8 cellular contexts compared by ENCODE assay signal in genomic region chr17:49677134-49677932, GRCh38.
DNase-seq lines count a peak whose midpoint lies in the region; ATAC-seq lines count a peak whose summit lies in the region.

No MANE protein-coding gene starts in this region.

- ATAC-seq in GM18873 (IDR thresholded peaks at IDR 0.05; ENCODE audit: low FRiP score, unreplicated experiment) (peak; percentile 22), HG03439 (IDR thresholded peaks at IDR 0.05; ENCODE audit: unreplicated experiment) (peak; percentile 52)

- H3K27ac ChIP-seq in ACC112 (ENCODE audit: low read depth, low read length) (peak overlapping the region; percentile 89), cingulate gyrus (ENCODE audit: low read depth, low read length) (peak overlapping the region; percentile 99), layer of hippocampus (ENCODE audit: low read depth, low read length) (peak overlapping the region; percentile 98)

- peaks cover 44% of the 10 kb centered on the region for H3K79me2 ChIP-seq in ACC112 (ENCODE audit: control insufficient read depth, insufficient read depth, low read length, unreplicated experiment)

- H3K4me1 ChIP-seq in ACC112 (ENCODE audit: control insufficient read depth, insufficient read depth, low read length, unreplicated experiment) = peaks cover 16% of the 10 kb centered on the region

- H3K4me3 ChIP-seq in ACC112 (ENCODE audit: low read depth, low read length) = peak overlapping the region; percentile 92

- H3K36me3 ChIP-seq in ACC112 (ENCODE audit: insufficient read depth, low read length) = peaks cover 11% of the 10 kb centered on the region; the same call in 1 of the 2 replicates

- peak overlapping the region; percentile 47 for H2AFZ ChIP-seq in ACC112 (ENCODE audit: low read length, unreplicated experiment)

- DNase-seq in NCI-H510A treated with DMSO at 0.1 percent for 48 hours (lab: John Stamatoyannopoulos, UW) = peak; percentile 93
- peak; percentile 96 to 99 for DNase-seq in activated CD4-positive, alpha-beta T cell treated with anti-CD3 and anti-CD28 coated beads for 4 hours
- peak; percentile 95 to 96 for DNase-seq in stimulated activated CD4-positive, alpha-beta T cell treated with anti-CD3 and anti-CD28 coated beads, Interleukin-1b, Interleukin-23, amount 100 ng/mL, for 1 hour (ENCODE audit: low read depth in 2 of 2)

- H3K27me3 ChIP-seq in ACC112 (ENCODE audit: insufficient read depth, low read length) (no peaks in the 10 kb centered on the region), layer of hippocampus (ENCODE audit: control insufficient read depth, insufficient read depth, low read length) (no peaks in the 10 kb centered on the region)

Comparison
In these comparisons a context has a peak if more than half of its experiments do, and no peak if none do; other contexts are left out.
1. Peak in every context shown above with its lines: DNase-seq, ATAC-seq, H3K4me3 ChIP-seq and H3K27ac ChIP-seq.